In genomic region chr10:72851524-72851923, GRCh38 we compare ENCODE assay signal across 21 cellular contexts.
"Had no signal": no experiment of that assay in that cellular context is flagged by ENCODE, and none has a peak within 500 bp of the region (broad histone marks: within the 10 kb centered on the region; RNA-seq: fewer than 3 reads in every experiment).

No MANE protein-coding gene starts in this region.

- ATAC-seq: effector memory CD8-positive, alpha-beta T cell; esophagus mucosa; gastrocnemius medialis; heart right ventricle; left cardiac atrium; left lung; left ventricle myocardium superior; mucosa of descending colon had no signal

- H3K27me3 ChIP-seq: colonic mucosa, esophagus squamous epithelium, gastrocnemius medialis, heart right ventricle, left lung had no signal

- H3K9me3 ChIP-seq: colonic mucosa, esophagus squamous epithelium, gastrocnemius medialis, left lung, lower lobe of right lung, mucosa of descending colon had no signal

- H3K4me1 ChIP-seq: colonic mucosa, gastrocnemius medialis, left lung, lower lobe of right lung had no signal

- DNase-seq: colonic mucosa; cortex of kidney; effector CD8-positive, alpha-beta T cell; effector memory CD8-positive, alpha-beta T cell; endodermal cell; erythroblast; esophagus squamous epithelium; foreskin fibroblast; foreskin melanocyte; gastrocnemius medialis; glutamatergic neuron; head of caudate nucleus; heart right ventricle; hippocampal formation; left cardiac atrium; left lung; left ventricle myocardium superior; lower lobe of right lung; mucosa of descending colon had no signal

- H3K4me3 ChIP-seq: colonic mucosa, esophagus squamous epithelium, gastrocnemius medialis, heart right ventricle, left lung, lower lobe of right lung, mucosa of descending colon had no signal

- H3K27ac ChIP-seq: colonic mucosa, epithelial cell of prostate, esophagus squamous epithelium, gastrocnemius medialis, heart right ventricle, left lung, lower lobe of right lung had no signal

- H3K36me3 ChIP-seq: colonic mucosa, esophagus squamous epithelium, gastrocnemius medialis, left lung, lower lobe of right lung had no signal
